Comparison of ENCODE assay signal across 14 cellular contexts in the genomic region with DNA sequence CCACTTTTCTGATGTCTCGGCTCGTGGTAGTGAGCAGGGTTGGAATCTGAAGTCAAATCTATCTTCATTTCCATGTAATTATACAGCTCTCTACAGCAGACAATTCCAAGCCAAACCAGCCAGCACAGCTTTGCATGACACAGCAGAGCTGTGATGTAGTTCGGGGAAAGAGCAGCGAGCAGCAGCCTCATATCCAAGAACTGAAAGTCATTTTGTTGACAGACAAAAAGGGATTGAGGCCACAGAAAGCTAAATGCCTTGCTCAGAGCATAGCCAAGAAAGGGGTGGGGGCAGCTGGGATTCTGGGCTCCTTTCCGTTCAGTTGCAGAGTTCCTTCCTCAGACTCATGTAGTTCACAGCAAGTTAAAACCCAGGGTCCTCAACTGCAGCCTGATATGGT. TPM values are rescaled to one million over a fixed set of nuclear protein-coding genes. Genes with fewer than 3 reads are reported as not detected.
A peak's percentile ranks its signal among the peaks of the same experiment; 100 is the strongest.
DNase-seq lines count a peak whose midpoint lies in the region; ATAC-seq and TF ChIP-seq lines count a peak whose summit lies in the region.
"Had no signal": no experiment of that assay in that cellular context is flagged by ENCODE, and none has a peak within 500 bp of the region (broad histone marks: within the 10 kb centered on the region; RNA-seq: fewer than 3 reads in every experiment).

No MANE protein-coding gene starts in this region.

- H3K27ac ChIP-seq in CD4-positive, alpha-beta memory T cell (ENCODE audit: low read depth, low read length): peak overlapping the region; percentile 66
- H3K27ac ChIP-seq in gastroesophageal sphincter: peak overlapping the region in 3 of 4 donors; percentile 54 to 63 (median 57)

- no peaks in the 10 kb centered on the region for H3K27me3 Mint-ChIP-seq in CD4-positive, alpha-beta memory T cell
- peaks cover 4% of the 10 kb centered on the region; the same call in 1 of the 2 replicates for H3K27me3 Mint-ChIP-seq in WTC11 (ENCODE audit: low read depth)

- ATAC-seq in WTC11 (peak; percentile 38; the same call in 1 of the 2 replicates), gastroesophageal sphincter (peak; percentile 88), GM19351 (IDR thresholded peaks at IDR 0.05; ENCODE audit: unreplicated experiment) (no peak), left lobe of liver (no peak), HG02798 (IDR thresholded peaks at IDR 0.05; ENCODE audit: poor library complexity, unreplicated experiment) (no peak), HG02610 (IDR thresholded peaks at IDR 0.05; ENCODE audit: unreplicated experiment) (no peak)

- POLR2A ChIA-PET in CD4-positive, alpha-beta memory T cell (lab: Charles Lee; ENCODE audit: partially characterized antibody): interaction anchor here (1.0 to 32.1 kb wide), 7 partner anchors 11 to 76 kb away, joined by 3 to 1265 read pairs (median 13); partner anchors contain the start of gene LCP2
- POLR2A ChIA-PET in WTC11 (lab: Charles Lee): interaction anchor here (0.7 kb wide), 2 partner anchors 13 to 132 kb away, joined by 3 to 7 read pairs; no protein-coding TSS in a partner anchor

- H3K36me3 Mint-ChIP-seq in CD4-positive, alpha-beta memory T cell: peaks cover 86% of the 10 kb centered on the region in 2 donors
- H3K36me3 Mint-ChIP-seq in WTC11: no peaks in the 10 kb centered on the region

- no peak for DNase-seq in CD4-positive, alpha-beta memory T cell
- no peak for DNase-seq in WTC11 (ENCODE audit: low spot score)
- peak in 51 of 56 donors; percentile 25 to 90 (median 68) for DNase-seq in nucleus accumbens (lab: John Stamatoyannopoulos, UW)
- DNase-seq in left lobe of liver (ENCODE audit: low spot score): no peak
- DNase-seq: Calu3, NCI-H2171 treated with DMSO at 0.1 percent for 48 hours, nephron progenitor cell, SW 1271 had no signal

- peaks cover 66 to 94% (median 83%) of the 10 kb centered on the region in 4 donors for H3K4me1 Mint-ChIP-seq in CD4-positive, alpha-beta memory T cell
- peaks cover 68% of the 10 kb centered on the region for H3K4me1 Mint-ChIP-seq in WTC11

- H3K4me3 ChIP-seq in CD4-positive, alpha-beta memory T cell (ENCODE audit: low read length in 2 of 2): no peak overlapping the region
- no peak overlapping the region for H3K4me3 ChIP-seq in gastroesophageal sphincter
- H3K4me3 ChIP-seq: HAP-1 had no signal

- H3K9me3 Mint-ChIP-seq in CD4-positive, alpha-beta memory T cell: no peaks in the 10 kb centered on the region
- H3K9me3 Mint-ChIP-seq in WTC11: no peaks in the 10 kb centered on the region
- H3K9me3 Mint-ChIP-seq: nephron progenitor cell had no signal

- no peak for TF ChIP-seq POLR2A in gastroesophageal sphincter (IDR thresholded peaks at IDR 0.05)

- no peaks in the 10 kb centered on the region for H3K9me3 ChIP-seq in CD4-positive, alpha-beta memory T cell (ENCODE audit: control insufficient read depth in 1 of 2, low read length in 2 of 2)
- no peaks in the 10 kb centered on the region for H3K9me3 ChIP-seq in gastroesophageal sphincter
- H3K9me3 ChIP-seq: HAP-1 had no signal

- no peak overlapping the region for H3K4me3 Mint-ChIP-seq in CD4-positive, alpha-beta memory T cell
- no peak overlapping the region for H3K4me3 Mint-ChIP-seq in WTC11
- H3K4me3 Mint-ChIP-seq: nephron progenitor cell had no signal

- CTCF ChIA-PET in CD4-positive, alpha-beta memory T cell (lab: Charles Lee; ENCODE audit: partially characterized antibody): interaction anchor here (1.0 to 7.1 kb wide), 13 partner anchors 7 to 74 kb away, joined by 3 to 200 read pairs (median 32); partner anchors contain the start of gene LCP2
- CTCF ChIA-PET in WTC11 (lab: Charles Lee): interaction anchor here (0.7 to 6.1 kb wide), 17 partner anchors 9 to 358 kb away, joined by 3 to 89 read pairs (median 5); no protein-coding TSS in a partner anchor

- no peak for TF ChIP-seq CTCF in WTC11 (IDR thresholded peaks at IDR 0.05)
- TF ChIP-seq CTCF in gastroesophageal sphincter (IDR thresholded peaks at IDR 0.05): no peak

- WGBS in gastroesophageal sphincter (ENCODE audit: low coverage in 1 of 2), 2 donors: 16 to 32% methylated on average over 4 to 5 of the region's 5 CpGs

- TF ChIP-seq EP300 in gastroesophageal sphincter (IDR thresholded peaks at IDR 0.05): no peak

- H3K27ac Mint-ChIP-seq in CD4-positive, alpha-beta memory T cell: peak overlapping the region in 5 of 7 donors; percentile 30 to 100 (median 95)
- peak overlapping the region; percentile 50 for H3K27ac Mint-ChIP-seq in WTC11
- H3K27ac Mint-ChIP-seq: nephron progenitor cell had no signal

- peaks cover 81% of the 10 kb centered on the region for H3K36me3 ChIP-seq in CD4-positive, alpha-beta memory T cell (ENCODE audit: insufficient read depth, low read length)
- H3K36me3 ChIP-seq in gastroesophageal sphincter: no peaks in the 10 kb centered on the region
- H3K36me3 ChIP-seq: HAP-1 had no signal

- intact Hi-C loops in CD4-positive, alpha-beta memory T cell (cut with micrococcal nuclease): loop anchor here (5.0 kb wide), 1 partner anchor 37 kb away; no protein-coding TSS in a partner anchor

- peaks cover 98% of the 10 kb centered on the region for H3K4me1 ChIP-seq in CD4-positive, alpha-beta memory T cell (ENCODE audit: insufficient read depth, low read length)
- H3K4me1 ChIP-seq in gastroesophageal sphincter: peaks cover 4 to 44% (median 14%) of the 10 kb centered on the region in 3 donors
- H3K4me1 ChIP-seq: HAP-1 had no signal

- H3K27me3 ChIP-seq in CD4-positive, alpha-beta memory T cell (ENCODE audit: insufficient read depth, low read length): no peaks in the 10 kb centered on the region
- no peaks in the 10 kb centered on the region for H3K27me3 ChIP-seq in gastroesophageal sphincter

TF ChIP-seq in WTC11, 78 proteins besides CTCF, POLR2A, EP300 and RAD21 (continues in another document):
- TF ChIP-seq ELF4 (CRISPR knock-in tag; IDR thresholded peaks at IDR 0.05; ENCODE audit: low read depth) (no peak), ZNF425 (CRISPR knock-in tag; conservative IDR thresholded peaks at IDR 0.05) (no peak), CREM (CRISPR knock-in tag; IDR thresholded peaks at IDR 0.05) (no peak), GRHL2 (CRISPR knock-in tag; IDR thresholded peaks at IDR 0.05; ENCODE audit: insufficient replicate concordance, severe bottlenecking) (no peak)
- TF ChIP-seq, protein P1, sequence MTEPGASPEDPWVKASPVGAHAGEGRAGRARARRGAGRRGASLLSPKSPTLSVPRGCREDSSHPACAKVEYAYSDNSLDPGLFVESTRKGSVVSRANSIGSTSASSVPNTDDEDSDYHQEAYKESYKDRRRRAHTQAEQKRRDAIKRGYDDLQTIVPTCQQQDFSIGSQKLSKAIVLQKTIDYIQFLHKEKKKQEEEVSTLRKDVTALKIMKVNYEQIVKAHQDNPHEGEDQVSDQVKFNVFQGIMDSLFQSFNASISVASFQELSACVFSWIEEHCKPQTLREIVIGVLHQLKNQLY (CRISPR knock-in tag; IDR thresholded peaks at IDR 0.05): no peak
- TF ChIP-seq, protein P2, sequence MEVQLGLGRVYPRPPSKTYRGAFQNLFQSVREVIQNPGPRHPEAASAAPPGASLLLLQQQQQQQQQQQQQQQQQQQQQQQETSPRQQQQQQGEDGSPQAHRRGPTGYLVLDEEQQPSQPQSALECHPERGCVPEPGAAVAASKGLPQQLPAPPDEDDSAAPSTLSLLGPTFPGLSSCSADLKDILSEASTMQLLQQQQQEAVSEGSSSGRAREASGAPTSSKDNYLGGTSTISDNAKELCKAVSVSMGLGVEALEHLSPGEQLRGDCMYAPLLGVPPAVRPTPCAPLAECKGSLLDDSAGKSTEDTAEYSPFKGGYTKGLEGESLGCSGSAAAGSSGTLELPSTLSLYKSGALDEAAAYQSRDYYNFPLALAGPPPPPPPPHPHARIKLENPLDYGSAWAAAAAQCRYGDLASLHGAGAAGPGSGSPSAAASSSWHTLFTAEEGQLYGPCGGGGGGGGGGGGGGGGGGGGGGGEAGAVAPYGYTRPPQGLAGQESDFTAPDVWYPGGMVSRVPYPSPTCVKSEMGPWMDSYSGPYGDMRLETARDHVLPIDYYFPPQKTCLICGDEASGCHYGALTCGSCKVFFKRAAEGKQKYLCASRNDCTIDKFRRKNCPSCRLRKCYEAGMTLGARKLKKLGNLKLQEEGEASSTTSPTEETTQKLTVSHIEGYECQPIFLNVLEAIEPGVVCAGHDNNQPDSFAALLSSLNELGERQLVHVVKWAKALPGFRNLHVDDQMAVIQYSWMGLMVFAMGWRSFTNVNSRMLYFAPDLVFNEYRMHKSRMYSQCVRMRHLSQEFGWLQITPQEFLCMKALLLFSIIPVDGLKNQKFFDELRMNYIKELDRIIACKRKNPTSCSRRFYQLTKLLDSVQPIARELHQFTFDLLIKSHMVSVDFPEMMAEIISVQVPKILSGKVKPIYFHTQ (CRISPR knock-in tag; IDR thresholded peaks at IDR 0.05): no peak

RNA-seq across cellular contexts. Expression of gene LCP2, which starts 32.0 kb away (rescaled TPM):
- 100 to 1,000 TPM; 291 to 318 TPM for total RNA-seq in CD4-positive, alpha-beta memory T cell
- 100 to 1,000 TPM; 117 to 259 TPM for polyA plus RNA-seq in CD4-positive, alpha-beta memory T cell
- total RNA-seq in WTC11 (2021) (0.37 to 0.73 TPM (median 0.72 TPM) in 3 replicates), gastroesophageal sphincter (10 to 100 TPM in 1 of 4 donors, 1 to 10 TPM in 3; 5.5 to 17.0 (median 8.3) TPM), left lobe of liver (7.3 TPM)
- total RNA-seq: Calu3, fibroblast of villous mesenchyme had no signal

RNA-seq across cellular contexts. Expression of gene C5orf58, which starts 32.7 kb away (rescaled TPM):
- not detected for total RNA-seq in CD4-positive, alpha-beta memory T cell
- 1 to 10 TPM in 1 of 2 donors, not detected in 1; 2.4 TPM for polyA plus RNA-seq in CD4-positive, alpha-beta memory T cell
- 2.0 to 3.0 TPM (median 2.1 TPM) in 3 replicates for total RNA-seq in WTC11 (2021)
- total RNA-seq in gastroesophageal sphincter: not detected
- total RNA-seq in left lobe of liver: not detected
- total RNA-seq: Calu3, fibroblast of villous mesenchyme had no signal

Comparison
In these comparisons a context has a peak if more than half of its experiments do, and no peak if none do; other contexts are left out.
1. DNase-seq: peak in nucleus accumbens (51 of 56); none in CD4-positive, alpha-beta memory T cell (0 of 5), WTC11 (single experiment) and left lobe of liver (single experiment).
2. ATAC-seq: peak in WTC11 (single experiment) and gastroesophageal sphincter (single experiment); none in GM19351 (single experiment), left lobe of liver (single experiment), HG02798 (single experiment) and HG02610 (single experiment).
3. RNA of gene LCP2, which starts 32.0 kb away (total RNA-seq): 291 to 318 TPM in CD4-positive, alpha-beta memory T cell; 5.5 to 17.0 TPM in gastroesophageal sphincter, 7.3 TPM in left lobe of liver (single experiment) and 0.37 to 0.73 TPM in WTC11; every median in the first group is over 10 times any median in the second.